In the genomic region with DNA sequence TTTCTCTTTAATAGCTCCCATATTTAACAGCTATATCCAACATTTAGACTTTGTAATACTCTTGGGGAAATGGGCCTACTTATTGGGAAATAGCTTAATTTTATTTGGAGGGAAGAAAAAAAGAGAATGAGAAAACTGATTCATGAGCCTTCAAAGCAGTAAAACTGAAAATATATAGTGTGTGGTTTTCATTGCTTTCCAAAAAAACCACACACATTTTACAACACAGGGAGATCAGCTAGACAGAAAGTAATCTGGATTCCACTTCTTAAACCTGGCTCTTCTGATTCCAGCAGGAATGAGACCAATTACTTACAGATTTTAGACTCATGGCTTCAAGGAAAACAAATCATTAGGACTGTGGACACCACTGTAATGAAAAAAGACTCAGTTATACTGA, we compare ENCODE assay signal across 22 cellular contexts. TPM values are rescaled to one million over a fixed set of nuclear protein-coding genes. Genes with fewer than 3 reads are reported as not detected.
A peak's percentile ranks its signal among the peaks of the same experiment; 100 is the strongest.
DNase-seq lines count a peak whose midpoint lies in the region; ATAC-seq and TF ChIP-seq lines count a peak whose summit lies in the region.
"Had no signal": no experiment of that assay in that cellular context is flagged by ENCODE, and none has a peak within 500 bp of the region (broad histone marks: within the 10 kb centered on the region; RNA-seq: fewer than 3 reads in every experiment).

No MANE protein-coding gene starts in this region.

- no peak overlapping the region for H3K27ac ChIP-seq in IMR-90 (ENCODE audit: insufficient read depth, low read length)
- no peak overlapping the region for H3K27ac ChIP-seq in fibroblast of lung (ENCODE audit: insufficient read depth, low read length)
- H3K27ac ChIP-seq: C4-2B, epithelial cell of prostate, heart right ventricle, HL-60 had no signal

- H3K4me2 ChIP-seq in IMR-90 (ENCODE audit: low read depth, low read length) (no peak overlapping the region), fibroblast of lung (ENCODE audit: extremely low read depth, insufficient read depth, low read length) (no peak overlapping the region)

- no peak overlapping the region for H2BK15ac ChIP-seq in IMR-90 (ENCODE audit: low read depth, low read length)

- H3K27me3 ChIP-seq in IMR-90 (ENCODE audit: control insufficient read depth, insufficient read depth, low read length) = no peaks in the 10 kb centered on the region; the same call in 1 of the 2 replicates
- no peaks in the 10 kb centered on the region for H3K27me3 ChIP-seq in fibroblast of lung (ENCODE audit: control insufficient read depth, insufficient read depth, low read length)
- H3K27me3 ChIP-seq: heart right ventricle had no signal

- POLR2A ChIA-PET in IMR-90 (lab: Charles Lee; ENCODE audit: unreplicated experiment) = no interaction called here

- TF ChIP-seq RAD21 in IMR-90 (IDR thresholded peaks at IDR 0.05; ENCODE audit: low read length) = no peak

- no peak overlapping the region for H3K4ac ChIP-seq in IMR-90 (ENCODE audit: low read depth, low read length)

- CTCF ChIA-PET in IMR-90 (lab: Yijun Ruan, JAX) = interaction anchor here (0.6 kb wide), 1 partner anchor 9 kb away, joined by 4 read pairs; no protein-coding TSS in a partner anchor

- no peak overlapping the region for H3K23ac ChIP-seq in IMR-90 (ENCODE audit: low read depth, low read length)

- no peak overlapping the region for H4K8ac ChIP-seq in IMR-90 (ENCODE audit: low read depth in 2 of 2, low read length in 2 of 2)

- H3K4me3 ChIP-seq in IMR-90 (ENCODE audit: insufficient read depth, low read depth, low read length) = no peak overlapping the region
- H3K4me3 ChIP-seq in fibroblast of lung (replicated peaks in 1 of 4; ENCODE audit: control extremely low read depth in 1 of 4, insufficient read depth in 1 of 4, low read depth in 3 of 4, low read length in 4 of 4) = no peak overlapping the region
- H3K4me3 ChIP-seq in retinal pigment epithelial cell (ENCODE audit: low read length) = no peak overlapping the region
- H3K4me3 ChIP-seq: heart right ventricle had no signal

- TF ChIP-seq POLR2A in IMR-90 (IDR thresholded peaks at IDR 0.05; ENCODE audit: low read depth, low read length) = no peak

- H4K5ac ChIP-seq in IMR-90 (ENCODE audit: low read depth, low read length) = no peak overlapping the region

- H3K36me3 ChIP-seq in IMR-90 (ENCODE audit: control insufficient read depth, insufficient read depth, low read length) = no peaks in the 10 kb centered on the region
- no peaks in the 10 kb centered on the region for H3K36me3 ChIP-seq in fibroblast of lung (ENCODE audit: control insufficient read depth, insufficient read depth, low read length)
- H3K36me3 ChIP-seq: heart right ventricle had no signal

- H3K9me3 ChIP-seq in IMR-90 (ENCODE audit: control insufficient read depth, insufficient read depth, low read length) (no peaks in the 10 kb centered on the region), fibroblast of lung (ENCODE audit: control insufficient read depth, insufficient read depth, low read depth, low read length) (no peaks in the 10 kb centered on the region)
- H3K9me3 ChIP-seq: heart right ventricle had no signal

- H3K9ac ChIP-seq in IMR-90 (ENCODE audit: low read depth, low read length) (no peak overlapping the region), fibroblast of lung (ENCODE audit: insufficient read depth, low read length) (no peak overlapping the region)

- no peak overlapping the region for H3K18ac ChIP-seq in IMR-90 (ENCODE audit: low read depth, low read length)

- no peak overlapping the region for H2BK5ac ChIP-seq in IMR-90 (ENCODE audit: low read depth, low read length, poor library complexity, severe bottlenecking)

- no peak for TF ChIP-seq CTCF in IMR-90 (conservative IDR thresholded peaks at IDR 0.05; ENCODE audit: low read depth, low read length)
- no peak for TF ChIP-seq CTCF in fibroblast of lung (conservative IDR thresholded peaks at IDR 0.05 in 1 of 2, IDR thresholded peaks at IDR 0.05 in 1 of 2; ENCODE audit: low read depth in 1 of 2, low read length in 2 of 2)
- TF ChIP-seq CTCF in retinal pigment epithelial cell (conservative IDR thresholded peaks at IDR 0.05; ENCODE audit: low read depth, low read length) = no peak

- dilution Hi-C loops in IMR-90 (cut with HindIII; ENCODE audit: low sequenced_read_pairs, unreplicated experiment) = no loop called here

- H2AK5ac ChIP-seq in IMR-90 (ENCODE audit: low read depth, low read length) = no peak overlapping the region

- intact Hi-C loops in IMR-90 (cut with micrococcal nuclease) = no loop called here

- H2BK20ac ChIP-seq in IMR-90 (ENCODE audit: low read depth, low read length) = no peak overlapping the region

- H2AK9ac ChIP-seq in IMR-90 (replicated peaks; ENCODE audit: low read depth, low read length, poor library complexity) = no peak overlapping the region

- no peak overlapping the region for H2BK120ac ChIP-seq in IMR-90 (ENCODE audit: low read depth, low read length)

- H4K20me1 ChIP-seq in IMR-90 (ENCODE audit: insufficient read depth, low read length) (no peaks in the 10 kb centered on the region), fibroblast of lung (ENCODE audit: control insufficient read depth, extremely low read depth, insufficient read depth, low read length) (no peaks in the 10 kb centered on the region)

- H3K4me1 ChIP-seq in IMR-90 (ENCODE audit: control insufficient read depth, insufficient read depth, low read length) = no peaks in the 10 kb centered on the region; the same call in 1 of the 2 replicates
- no peaks in the 10 kb centered on the region for H3K4me1 ChIP-seq in fibroblast of lung (ENCODE audit: control insufficient read depth, extremely low read depth, insufficient read depth, low read length)

- H3K56ac ChIP-seq in IMR-90 (ENCODE audit: extremely low read depth, insufficient read depth, low read length) = no peak overlapping the region

- no TSS peak for BruUV-seq in IMR-90 (replicated peaks; lab: Mats Ljungman, UMichigan)

- no peaks in the 10 kb centered on the region for H3K79me2 ChIP-seq in fibroblast of lung (ENCODE audit: control insufficient read depth, insufficient read depth, low read length)

- no peak overlapping the region for H2AFZ ChIP-seq in IMR-90 (replicated peaks; ENCODE audit: low read length, poor library complexity)
- H2AFZ ChIP-seq in fibroblast of lung (ENCODE audit: low read length) = no peak overlapping the region

- H3K14ac ChIP-seq in IMR-90 (replicated peaks; ENCODE audit: low read depth, low read length) = no peak overlapping the region

- DNase-seq in EH (ENCODE audit: low read depth) (peak; percentile 85), IMR-90 (peak; percentile 31), fibroblast of lung (ENCODE audit: low read depth in 2 of 2) (peak; percentile 42 to 93), retinal pigment epithelial cell (ENCODE audit: low read depth) (peak; percentile 31), DMS114 treated with DMSO at 0.1 percent for 48 hours (lab: John Stamatoyannopoulos, UW; ENCODE audit: unreplicated experiment) (no peak), SHP77 (lab: John Stamatoyannopoulos, UW) (no peak), DMS153 (lab: John Stamatoyannopoulos, UW) (no peak)
- DNase-seq: activated B cell treated with CpG ODN at 0.5 μM for 24 hours; activated gamma-delta T cell; anterior cingulate cortex; cortex of kidney; DMS53; heart right ventricle; KBM-7; NCI-H1417 treated with DMSO at 0.1 percent for 48 hours; NCI-H226; stimulated activated CD4-positive, alpha-beta T cell treated with anti-CD3 and anti-CD28 coated beads, Interleukin-4, amount 100 ng/mL, for 4 hours had no signal

- H3K9me1 ChIP-seq in IMR-90 (ENCODE audit: insufficient read depth, low read length) = no peaks in the 10 kb centered on the region

- in situ Hi-C loops in IMR-90 (cut with MboI; ENCODE audit: low sequenced_read_pairs) = no loop called here

- ATAC-seq in IMR-90 (ENCODE audit: low read depth) (no peak), GM19324 (IDR thresholded peaks at IDR 0.05; ENCODE audit: low FRiP score, unreplicated experiment) (no peak)
- ATAC-seq: heart right ventricle had no signal

- no peak overlapping the region for H4K91ac ChIP-seq in IMR-90 (ENCODE audit: insufficient read depth, low read depth, low read length)

- no peaks in the 10 kb centered on the region for H3K79me1 ChIP-seq in IMR-90 (ENCODE audit: low read depth in 1 of 2, low read length in 2 of 2)

TF ChIP-seq in IMR-90, 13 proteins besides CTCF, POLR2A, EP300 and RAD21 (continues in another document):
- TF ChIP-seq, protein P1, sequence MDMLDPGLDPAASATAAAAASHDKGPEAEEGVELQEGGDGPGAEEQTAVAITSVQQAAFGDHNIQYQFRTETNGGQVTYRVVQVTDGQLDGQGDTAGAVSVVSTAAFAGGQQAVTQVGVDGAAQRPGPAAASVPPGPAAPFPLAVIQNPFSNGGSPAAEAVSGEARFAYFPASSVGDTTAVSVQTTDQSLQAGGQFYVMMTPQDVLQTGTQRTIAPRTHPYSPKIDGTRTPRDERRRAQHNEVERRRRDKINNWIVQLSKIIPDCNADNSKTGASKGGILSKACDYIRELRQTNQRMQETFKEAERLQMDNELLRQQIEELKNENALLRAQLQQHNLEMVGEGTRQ (IDR thresholded peaks at IDR 0.05; ENCODE audit: low read depth, low read length) = no peak
- TF ChIP-seq MXI1 (IDR thresholded peaks at IDR 0.05; ENCODE audit: borderline replicate concordance, low read depth, low read length) (no peak), CHD1 (IDR thresholded peaks at IDR 0.05; ENCODE audit: low read depth, low read length) (no peak), SMC3 (IDR thresholded peaks at IDR 0.05; ENCODE audit: low read depth, low read length) (no peak), CEBPB (IDR thresholded peaks at IDR 0.05; ENCODE audit: low read depth, low read length) (no peak), RCOR1 (IDR thresholded peaks at IDR 0.05; ENCODE audit: insufficient replicate concordance, low read length) (no peak), BHLHE40 (IDR thresholded peaks at IDR 0.05; ENCODE audit: low read depth, low read length) (no peak), ELK1 (IDR thresholded peaks at IDR 0.05; ENCODE audit: borderline replicate concordance, low read depth, low read length) (no peak)

RNA-seq across cellular contexts. Expression of gene CH25H, which starts 48.7 kb away (rescaled TPM):
- total RNA-seq in IMR-90 (2012; rRNA removed) (0.18 TPM in 1 of 2 replicates, not detected in the other), fibroblast of lung (8.2 and 17.7 TPM in 2 replicates)
- polyA plus RNA-seq in IMR-90 (2012; rRNA removed) (0.12 and 0.19 TPM in 2 replicates), fibroblast of lung (0.42 and 1.7 TPM in 2 replicates)
- polyA plus RNA-seq in IMR-90 (2012; cell fraction: cytosol; rRNA removed) = 0.38 TPM in 1 of 2 replicates, not detected in the other
- 0.09 and 0.15 TPM in 2 replicates for polyA plus RNA-seq in IMR-90 (2012; cell fraction: nucleus; rRNA removed; ENCODE audit: low replicate concordance)
- 0.73 and 2.9 TPM in 2 replicates for polyA plus RNA-seq in fibroblast of lung (2012)
- polyA minus RNA-seq in fibroblast of lung (ENCODE audit: low replicate concordance) = 2.4 and 14.3 TPM in 2 replicates
- total RNA-seq: activated B cell treated with CpG ODN at 0.5 μM for 24 hours, mesothelial cell of epicardium had no signal

Comparison
In these comparisons a context has a peak if more than half of its experiments do, and no peak if none do; other contexts are left out.
1. DNase-seq: peak in EH (single experiment), IMR-90 (single experiment), fibroblast of lung (2 of 2) and retinal pigment epithelial cell (single experiment); none in DMS114 treated with DMSO at 0.1 percent for 48 hours (single experiment), SHP77 (0 of 2) and DMS153 (single experiment).